ENCODE assay signal across 15 cellular contexts in the genomic region with DNA sequence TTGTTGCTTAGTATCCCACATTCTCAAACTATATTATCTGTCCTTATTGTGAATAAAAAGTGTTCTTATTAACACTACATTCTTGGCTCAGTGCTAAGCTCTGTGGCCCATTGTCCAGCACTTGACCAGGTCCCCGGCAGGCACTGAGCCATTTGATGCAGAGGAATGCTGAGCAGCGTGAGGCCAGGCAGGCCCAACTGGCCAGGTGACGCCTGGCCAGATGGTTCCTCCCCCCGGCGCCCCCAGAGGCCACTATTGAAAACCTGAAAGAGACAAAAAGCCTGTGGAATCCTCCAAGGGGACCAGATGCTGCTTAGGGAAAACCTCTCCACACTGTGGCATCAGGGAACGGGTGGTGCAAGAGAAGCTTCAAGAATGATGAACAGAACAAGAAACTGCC.
DNase-seq lines count a peak whose midpoint lies in the region; ATAC-seq and TF ChIP-seq lines count a peak whose summit lies in the region.
"Had no signal": no experiment of that assay in that cellular context is flagged by ENCODE, and none has a peak within 500 bp of the region (broad histone marks: within the 10 kb centered on the region; RNA-seq: fewer than 3 reads in every experiment).

No MANE protein-coding gene starts in this region.

- H3K4me3 ChIP-seq in GM06990 (replicated peaks; ENCODE audit: low read depth, low read length) (no peak overlapping the region), NB4 (ENCODE audit: low read depth, low read length) (no peak overlapping the region), neural progenitor cell (no peak overlapping the region), ascending aorta (no peak overlapping the region), foreskin fibroblast (ENCODE audit: low read depth in 1 of 2, low read length in 2 of 2) (no peak overlapping the region)
- H3K4me3 ChIP-seq: GM23248 had no signal

- H3K27ac ChIP-seq in neural progenitor cell (peak overlapping the region; percentile 89), ascending aorta (no peak overlapping the region)
- H3K27ac ChIP-seq: C4-2B, GM23248 had no signal

- ATAC-seq in GM21526 (IDR thresholded peaks at IDR 0.05; ENCODE audit: low FRiP score, unreplicated experiment) = no peak
- ATAC-seq: activated CD4-positive, alpha-beta T cell treated with anti-CD3 and anti-CD28 coated beads for 36 hours had no signal

- peak overlapping the region; percentile 58 for H3K4me2 ChIP-seq in neural progenitor cell

- H3K27me3 ChIP-seq in GM06990 (replicated peaks; ENCODE audit: control insufficient read depth, insufficient read depth, low read length) (no peaks in the 10 kb centered on the region), neural progenitor cell (no peaks in the 10 kb centered on the region), ascending aorta (no peaks in the 10 kb centered on the region)

- peaks cover 44% of the 10 kb centered on the region for H3F3A ChIP-seq in neural progenitor cell (ENCODE audit: low read depth)

- no peaks in the 10 kb centered on the region for H3K79me2 ChIP-seq in neural progenitor cell (ENCODE audit: low read depth)

- no peak for DNase-seq in GM06990 (ENCODE audit: extremely low read depth, insufficient read length)
- DNase-seq in NB4 (ENCODE audit: low read depth) = no peak
- no peak for DNase-seq in chondrocyte (ENCODE audit: low spot score)
- DNase-seq in neural progenitor cell (ENCODE audit: low spot score) = peak; percentile 90
- DNase-seq in NK-92 treated with Interleukin-12 subunit alpha and Interleukin-12 subunit beta, amount 100 ng/mL, for 24 hours (lab: John Stamatoyannopoulos, UW) = no peak
- no peak for DNase-seq in ascending aorta (ENCODE audit: low spot score in 2 of 2)
- no peak for DNase-seq in foreskin fibroblast
- DNase-seq: activated CD4-positive, alpha-beta T cell treated with anti-CD3 and anti-CD28 coated beads for 36 hours; amygdala; GM23248; mammary epithelial cell; NCI-H1105 treated with DMSO at 0.1 percent for 48 hours; stimulated activated naive CD4-positive, alpha-beta T cell treated with Interleukin-2 at 50 U/mL for 16 hours had no signal

- intact Hi-C loops in ascending aorta (cut with DNase I) = loop anchor here (10.0 kb wide), 1 partner anchor 517 kb away; no protein-coding TSS in a partner anchor

- H3K36me3 ChIP-seq in GM06990 (ENCODE audit: control insufficient read depth, insufficient read depth, low read length) (no peaks in the 10 kb centered on the region), neural progenitor cell (no peaks in the 10 kb centered on the region), ascending aorta (no peaks in the 10 kb centered on the region)

- H3K9ac ChIP-seq in neural progenitor cell = no peak overlapping the region
- H3K9ac ChIP-seq: GM23248 had no signal

- H3K27ac Mint-ChIP-seq in chondrocyte (ENCODE audit: unreplicated experiment) (no peak overlapping the region), neural progenitor cell (peak overlapping the region; percentile 61)
- H3K27ac Mint-ChIP-seq: activated CD4-positive, alpha-beta T cell treated with anti-CD3 and anti-CD28 coated beads for 36 hours had no signal

- TF ChIP-seq CTCF in GM06990 (IDR thresholded peaks at IDR 0.05; ENCODE audit: insufficient read depth, low read length, poor library complexity, severe bottlenecking) = peak; percentile 29
- TF ChIP-seq CTCF in NB4 (IDR thresholded peaks at IDR 0.05; ENCODE audit: low read depth, low read length) = peak; percentile 12
- TF ChIP-seq CTCF in chondrocyte (IDR thresholded peaks at IDR 0.05) = peak; percentile 38
- TF ChIP-seq CTCF in neural progenitor cell (IDR thresholded peaks at IDR 0.05) = peak; percentile 54
- TF ChIP-seq CTCF in ascending aorta (IDR thresholded peaks at IDR 0.05) = no peak
- no peak for TF ChIP-seq CTCF in foreskin fibroblast (IDR thresholded peaks at IDR 0.05; ENCODE audit: low read depth, low read length)

- no peaks in the 10 kb centered on the region for H3K36me3 Mint-ChIP-seq in chondrocyte (ENCODE audit: low read depth)
- H3K36me3 Mint-ChIP-seq in neural progenitor cell = no peaks in the 10 kb centered on the region

- H3K4me1 Mint-ChIP-seq in chondrocyte (ENCODE audit: low read depth) = peaks cover 57% of the 10 kb centered on the region
- peaks cover 75% of the 10 kb centered on the region for H3K4me1 Mint-ChIP-seq in neural progenitor cell

- no peaks in the 10 kb centered on the region for H4K20me1 ChIP-seq in neural progenitor cell (ENCODE audit: low read depth)

- H3K4me3 Mint-ChIP-seq in chondrocyte (ENCODE audit: unreplicated experiment) (no peak overlapping the region), neural progenitor cell (no peak overlapping the region)
- H3K4me3 Mint-ChIP-seq: activated CD4-positive, alpha-beta T cell treated with anti-CD3 and anti-CD28 coated beads for 36 hours had no signal

- H2AFZ ChIP-seq in neural progenitor cell (replicated peaks) = no peak overlapping the region
- H2AFZ ChIP-seq: GM23248 had no signal

- H3K4me1 ChIP-seq in neural progenitor cell (peaks cover 66% of the 10 kb centered on the region), ascending aorta (peaks cover 0 to 20% of the 10 kb centered on the region in 2 donors)

- H3K9me3 Mint-ChIP-seq in chondrocyte (ENCODE audit: low read depth) (no peaks in the 10 kb centered on the region), neural progenitor cell (no peaks in the 10 kb centered on the region)

- no peak for TF ChIP-seq POLR2A in NB4 (IDR thresholded peaks at IDR 0.05; ENCODE audit: extremely low read depth, insufficient read length)

- no peaks in the 10 kb centered on the region for H3K27me3 Mint-ChIP-seq in chondrocyte (ENCODE audit: low read depth)
- peaks cover 2% of the 10 kb centered on the region for H3K27me3 Mint-ChIP-seq in neural progenitor cell (ENCODE audit: insufficient read depth, low read depth)
- H3K27me3 Mint-ChIP-seq: activated CD4-positive, alpha-beta T cell treated with anti-CD3 and anti-CD28 coated beads for 36 hours had no signal

- H3K9me3 ChIP-seq in neural progenitor cell (ENCODE audit: low read depth) (no peaks in the 10 kb centered on the region), ascending aorta (no peaks in the 10 kb centered on the region)

Comparison
In these comparisons a context has a peak if more than half of its experiments do, and no peak if none do; other contexts are left out.
1. CTCF ChIP-seq: peak in GM06990 (single experiment), NB4 (single experiment), chondrocyte (single experiment) and neural progenitor cell (single experiment); none in ascending aorta (0 of 3) and foreskin fibroblast (single experiment).